In genomic region chr3:68123231-68123630, GRCh38 we compare ENCODE assay signal across 25 cellular contexts.
"Had no signal": no experiment of that assay in that cellular context is flagged by ENCODE, and none has a peak within 500 bp of the region (broad histone marks: within the 10 kb centered on the region; RNA-seq: fewer than 3 reads in every experiment).

No MANE protein-coding gene starts in this region.

- FAIRE-seq: small intestine, urothelium cell line had no signal

- H3K27me3 Mint-ChIP-seq: naive thymus-derived CD4-positive, alpha-beta T cell; natural killer cell treated with Interleukin-12 subunit alpha and Interleukin-12 subunit beta and Interleukin-15 and Interleukin-18, amount 100 ng/mL, for 72 hours; progenitor cell of endocrine pancreas; stimulated activated naive CD8-positive, alpha-beta T cell treated with anti-CD3 and anti-CD28 coated beads, Interleukin-15, Interleukin-2, amounts not matched to agents 100 ng/mL and 50 ng/mL, for 24 hours had no signal

- H3K36me3 ChIP-seq: left ventricle myocardium inferior, ovary, right atrium auricular region, sigmoid colon, spleen, suprapubic skin, thoracic aorta, tibial artery, upper lobe of right lung had no signal

- H3K27me3 ChIP-seq: ovary, right atrium auricular region, sigmoid colon, spleen, suprapubic skin, tibial artery, upper lobe of right lung had no signal

- H3K4me3 Mint-ChIP-seq: memory B cell; naive thymus-derived CD4-positive, alpha-beta T cell; natural killer cell treated with Interleukin-12 subunit alpha and Interleukin-12 subunit beta and Interleukin-15 and Interleukin-18, amount 100 ng/mL, for 72 hours; stimulated activated effector memory CD8-positive, alpha-beta T cell treated with anti-CD3 and anti-CD28 coated beads, Interleukin-12 subunit alpha, Interleukin-12 subunit beta, amount 100 ng/mL, for 72 hours; stimulated activated naive CD8-positive, alpha-beta T cell treated with anti-CD3 and anti-CD28 coated beads, Interleukin-15, Interleukin-2, amounts not matched to agents 100 ng/mL and 50 ng/mL, for 24 hours had no signal

- H3K9me3 Mint-ChIP-seq: stimulated activated naive CD8-positive, alpha-beta T cell treated with anti-CD3 and anti-CD28 coated beads, Interleukin-15, Interleukin-2, amounts not matched to agents 100 ng/mL and 50 ng/mL, for 24 hours had no signal

- H3K9me3 ChIP-seq: left ventricle myocardium inferior, mucosa of descending colon, ovary, right atrium auricular region, sigmoid colon, spleen, suprapubic skin, thoracic aorta, tibial artery, upper lobe of right lung had no signal

- H3K4me1 ChIP-seq: left ventricle myocardium inferior, right atrium auricular region, sigmoid colon, spleen, suprapubic skin, tibial artery, upper lobe of right lung had no signal

- H3K27ac Mint-ChIP-seq: memory B cell; naive thymus-derived CD4-positive, alpha-beta T cell; natural killer cell treated with Interleukin-12 subunit alpha and Interleukin-12 subunit beta and Interleukin-15 and Interleukin-18, amount 100 ng/mL, for 72 hours; progenitor cell of endocrine pancreas; stimulated activated effector memory CD8-positive, alpha-beta T cell treated with anti-CD3 and anti-CD28 coated beads, Interleukin-12 subunit alpha, Interleukin-12 subunit beta, amount 100 ng/mL, for 72 hours; stimulated activated naive CD8-positive, alpha-beta T cell treated with anti-CD3 and anti-CD28 coated beads, Interleukin-15, Interleukin-2, amounts not matched to agents 100 ng/mL and 50 ng/mL, for 24 hours had no signal

- H3K27ac ChIP-seq: left ventricle myocardium inferior, ovary, right atrium auricular region, sigmoid colon, spleen, suprapubic skin, thoracic aorta, tibial artery, upper lobe of right lung had no signal

- DNase-seq: hypothalamus; islet precursor cell; left ventricle myocardium inferior; midbrain; mucosa of descending colon; naive thymus-derived CD4-positive, alpha-beta T cell; ovary; sigmoid colon; small intestine; spleen; stimulated activated CD4-positive, alpha-beta T cell treated with anti-CD3 and anti-CD28 coated beads, Interleukin-4, amount 100 ng/mL, for 24 hours; stimulated activated naive CD4-positive, alpha-beta T cell; tibial artery; trophoblast cell; upper lobe of right lung had no signal

- H3K36me3 Mint-ChIP-seq: memory B cell; stimulated activated effector memory CD8-positive, alpha-beta T cell treated with anti-CD3 and anti-CD28 coated beads, Interleukin-12 subunit alpha, Interleukin-12 subunit beta, amount 100 ng/mL, for 72 hours had no signal

- H3K4me3 ChIP-seq: left ventricle myocardium inferior, lung, mucosa of descending colon, ovary, right atrium auricular region, sigmoid colon, spleen, suprapubic skin, thoracic aorta, tibial artery, upper lobe of right lung had no signal

- H3K4me1 Mint-ChIP-seq: memory B cell had no signal
